9 cellular contexts compared by ENCODE assay signal in the genomic region with DNA sequence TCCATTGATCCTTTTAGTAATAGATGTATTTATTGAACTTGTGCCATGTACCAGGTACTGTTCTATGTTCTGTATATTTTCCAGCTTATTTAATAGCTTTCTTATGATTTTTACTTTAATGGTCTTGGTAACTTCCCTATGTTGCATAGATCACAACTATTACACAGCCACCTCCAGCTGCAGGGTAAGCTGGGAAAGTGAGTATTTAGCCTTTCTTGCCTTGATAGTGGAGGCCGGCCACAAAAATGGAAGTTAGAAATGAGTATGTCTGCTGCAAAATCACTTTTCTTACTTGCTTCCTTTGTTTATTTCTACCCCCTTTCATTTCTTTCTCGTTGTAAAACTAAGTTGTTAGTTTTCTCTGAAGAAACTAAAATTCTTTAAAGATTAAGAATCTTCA. TPM values are rescaled to one million over a fixed set of nuclear protein-coding genes. Genes with fewer than 3 reads are reported as not detected.
DNase-seq lines count a peak whose midpoint lies in the region; ATAC-seq lines count a peak whose summit lies in the region.
"Had no signal": no experiment of that assay in that cellular context is flagged by ENCODE, and none has a peak within 500 bp of the region (broad histone marks: within the 10 kb centered on the region; RNA-seq: fewer than 3 reads in every experiment).

No MANE protein-coding gene starts in this region.

- H3K4me2 ChIP-seq in skeletal muscle satellite cell (ENCODE audit: low read length) = peak overlapping the region; percentile 71

- peak; percentile 36 for ATAC-seq in HG02678 (IDR thresholded peaks at IDR 0.05; ENCODE audit: unreplicated experiment)

- no peak for DNase-seq in activated T-cell treated with anti-CD3 and anti-CD28 coated beads, Interleukin-2, amount 50 U/mL, for 24 hours
- DNase-seq in activated T-cell treated with anti-CD3 and anti-CD28 coated beads, Interleukin-2, amount 50 U/mL, for 48 hours = no peak
- peak; percentile 16 for DNase-seq in T-helper 2 cell treated with Interferon-gamma antibody and Interleukin-4, amounts not matched to agents 5 μg/mL and 100 μg/mL, for 36 hours (ENCODE audit: low spot score)
- DNase-seq in NCI-H146 treated with DMSO at 0.1 percent for 48 hours (lab: John Stamatoyannopoulos, UW; ENCODE audit: unreplicated experiment) (no peak), AML-193 (lab: John Stamatoyannopoulos, UW) (no peak), NK-92 (lab: John Stamatoyannopoulos, UW; ENCODE audit: unreplicated experiment) (no peak)
- DNase-seq: stimulated activated CD4-positive, alpha-beta T cell treated with anti-CD3 and anti-CD28 coated beads, Interleukin-12 subunit alpha, Interleukin-12 subunit beta, amount 100 ng/mL, for 4 hours had no signal

- H3K27me3 ChIP-seq in skeletal muscle satellite cell (ENCODE audit: control insufficient read depth, insufficient read depth, low read length) = no peaks in the 10 kb centered on the region

- no peaks in the 10 kb centered on the region for H3K9me3 ChIP-seq in skeletal muscle satellite cell (replicated peaks; ENCODE audit: low read length)

- H3K4me1 ChIP-seq in skeletal muscle satellite cell (ENCODE audit: control insufficient read depth, insufficient read depth, low read length) = peaks cover 31% of the 10 kb centered on the region

- H3K9ac ChIP-seq in skeletal muscle satellite cell (ENCODE audit: low read depth, low read length) = no peak overlapping the region

- H3K27ac Mint-ChIP-seq in activated T-cell treated with anti-CD3 and anti-CD28 coated beads, Interleukin-2, amount 50 U/mL, for 24 hours = peak overlapping the region; percentile 96
- H3K27ac Mint-ChIP-seq in T-helper 2 cell treated with Interferon-gamma antibody and Interleukin-4, amounts not matched to agents 5 μg/mL and 100 μg/mL, for 36 hours = peak overlapping the region; percentile 38

- H3K36me3 Mint-ChIP-seq in activated T-cell treated with anti-CD3 and anti-CD28 coated beads, Interleukin-2, amount 50 U/mL, for 24 hours (ENCODE audit: low read depth) = peaks cover 65% of the 10 kb centered on the region
- H3K36me3 Mint-ChIP-seq in T-helper 2 cell treated with Interferon-gamma antibody and Interleukin-4, amounts not matched to agents 5 μg/mL and 100 μg/mL, for 36 hours (ENCODE audit: low read depth) = peaks cover 53% of the 10 kb centered on the region

- H3K9me3 Mint-ChIP-seq in activated T-cell treated with anti-CD3 and anti-CD28 coated beads, Interleukin-2, amount 50 U/mL, for 24 hours = peaks cover 14% of the 10 kb centered on the region
- peaks cover 24% of the 10 kb centered on the region for H3K9me3 Mint-ChIP-seq in T-helper 2 cell treated with Interferon-gamma antibody and Interleukin-4, amounts not matched to agents 5 μg/mL and 100 μg/mL, for 36 hours

- no peak overlapping the region for H3K4me3 ChIP-seq in skeletal muscle satellite cell (ENCODE audit: low read length)

- no peak overlapping the region for H3K4me3 Mint-ChIP-seq in activated T-cell treated with anti-CD3 and anti-CD28 coated beads, Interleukin-2, amount 50 U/mL, for 24 hours
- H3K4me3 Mint-ChIP-seq in T-helper 2 cell treated with Interferon-gamma antibody and Interleukin-4, amounts not matched to agents 5 μg/mL and 100 μg/mL, for 36 hours = no peak overlapping the region

- peaks cover 70% of the 10 kb centered on the region for H3K4me1 Mint-ChIP-seq in activated T-cell treated with anti-CD3 and anti-CD28 coated beads, Interleukin-2, amount 50 U/mL, for 24 hours (ENCODE audit: low read depth)
- peaks cover 35% of the 10 kb centered on the region for H3K4me1 Mint-ChIP-seq in T-helper 2 cell treated with Interferon-gamma antibody and Interleukin-4, amounts not matched to agents 5 μg/mL and 100 μg/mL, for 36 hours (ENCODE audit: low read depth)

- H3K27me3 Mint-ChIP-seq in activated T-cell treated with anti-CD3 and anti-CD28 coated beads, Interleukin-2, amount 50 U/mL, for 24 hours = no peaks in the 10 kb centered on the region
- H3K27me3 Mint-ChIP-seq in T-helper 2 cell treated with Interferon-gamma antibody and Interleukin-4, amounts not matched to agents 5 μg/mL and 100 μg/mL, for 36 hours (ENCODE audit: low read depth) = no peaks in the 10 kb centered on the region

- H3K36me3 ChIP-seq in skeletal muscle satellite cell (ENCODE audit: insufficient read depth, low read length) = peaks cover 5% of the 10 kb centered on the region

RNA-seq across cellular contexts. Expression of a gene that starts 43.1 kb away (rescaled TPM):
- 0.44 TPM in 1 of 2 replicates, not detected in the other for total RNA-seq in skeletal muscle satellite cell (2012; rRNA removed)

RNA-seq across cellular contexts. Expression of a gene that starts 56.5 kb away (rescaled TPM):
- total RNA-seq in skeletal muscle satellite cell (2012; rRNA removed) = 28.6 and 29.1 TPM in 2 replicates

RNA-seq across cellular contexts. Expression of a gene that starts 56.8 kb away (rescaled TPM):
- 23.2 and 26.1 TPM in 2 replicates for total RNA-seq in skeletal muscle satellite cell (2012; rRNA removed)
